ENCODE assay signal across 18 cellular contexts in the genomic region with DNA sequence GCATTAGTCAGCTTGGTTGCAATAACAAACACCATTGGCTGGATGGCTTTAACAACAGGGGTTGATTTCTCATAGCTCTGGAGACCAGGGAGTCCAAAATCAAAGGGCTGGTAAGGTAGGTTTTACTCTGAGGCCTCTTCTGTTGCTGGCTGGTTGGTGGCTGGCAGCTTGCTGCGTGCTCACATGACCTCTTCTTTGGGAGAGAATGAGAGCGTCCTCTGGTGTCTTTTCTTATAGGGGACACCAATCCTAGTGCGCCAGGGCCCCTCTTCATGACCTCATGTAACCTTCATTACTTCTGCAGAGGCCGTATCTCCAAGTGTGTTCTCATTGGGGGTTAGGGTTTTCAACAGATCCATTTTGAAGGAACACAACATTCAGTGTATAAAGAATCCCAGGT.
DNase-seq lines count a peak whose midpoint lies in the region; ATAC-seq and TF ChIP-seq lines count a peak whose summit lies in the region.
"Had no signal": no experiment of that assay in that cellular context is flagged by ENCODE, and none has a peak within 500 bp of the region (broad histone marks: within the 10 kb centered on the region; RNA-seq: fewer than 3 reads in every experiment).

No MANE protein-coding gene starts in this region.

- no TSS peak for BruUV-seq in PC-9 (replicated peaks; lab: Mats Ljungman, UMichigan)

- no peaks in the 10 kb centered on the region for H3K9me3 ChIP-seq in PC-9 (ENCODE audit: insufficient read depth, low read depth)
- H3K9me3 ChIP-seq: Caco-2, SJSA1 had no signal

- no peaks in the 10 kb centered on the region for H3K36me3 ChIP-seq in PC-9 (ENCODE audit: low read depth)
- H3K36me3 ChIP-seq: SJSA1 had no signal

- no peaks in the 10 kb centered on the region for H3K9me2 ChIP-seq in PC-9 (ENCODE audit: insufficient read depth)

- no peaks in the 10 kb centered on the region for H3K79me2 ChIP-seq in PC-9 (ENCODE audit: low read depth)

- no peak overlapping the region for H3K4me2 ChIP-seq in PC-9

- no peak overlapping the region for H3K4me3 ChIP-seq in PC-9
- H3K4me3 ChIP-seq: SJSA1 had no signal

- H2AFZ ChIP-seq in PC-9, result no peak overlapping the region

- intact Hi-C loops in PC-9 (cut with micrococcal nuclease; ENCODE audit: unreplicated experiment), result no loop called here

- POLR2A ChIA-PET in PC-9 (lab: Charles Lee; ENCODE audit: unreplicated experiment), result no interaction called here

- no peaks in the 10 kb centered on the region for H4K20me1 ChIP-seq in PC-9 (ENCODE audit: insufficient read depth)

- no peak overlapping the region for H3K27ac ChIP-seq in PC-9
- H3K27ac ChIP-seq: SJSA1 had no signal

- peaks cover 89% of the 10 kb centered on the region for H3K27me3 ChIP-seq in PC-9 (ENCODE audit: insufficient read depth, low read depth)
- H3K27me3 ChIP-seq: SJSA1 had no signal

- peak; percentile 54 for DNase-seq in ELF-1 (ENCODE audit: low read depth, low spot score)
- DNase-seq in NAMALWA (ENCODE audit: low spot score), result peak; percentile 89
- peak; percentile 2 for DNase-seq in OCI-M1 (lab: John Stamatoyannopoulos, UW)
- peak; percentile 52 for DNase-seq in iPS-NIHi7 (ENCODE audit: extremely low spot score)
- no peak for DNase-seq in PC-9
- DNase-seq in HCEC 1CT, result no peak
- DNase-seq in T-helper 1 cell, result no peak
- DNase-seq: Caco-2; CD4-positive, alpha-beta T cell; KG1; NCI-H1048; NCI-H1436; NCI-H2081; NCI-H748 treated with DMSO at 0.1 percent for 48 hours; SW 1271 had no signal

- ATAC-seq in HG03196 (IDR thresholded peaks at IDR 0.05; ENCODE audit: unreplicated experiment), result no peak
- ATAC-seq: HepG2 had no signal

- no peaks in the 10 kb centered on the region for H3F3A ChIP-seq in PC-9 (ENCODE audit: insufficient read depth, low read depth)

- no peak for TF ChIP-seq CTCF in PC-9 (conservative IDR thresholded peaks at IDR 0.05)

- no peaks in the 10 kb centered on the region for H3K4me1 ChIP-seq in PC-9 (replicated peaks; ENCODE audit: insufficient read depth)
- H3K4me1 ChIP-seq: Caco-2, SJSA1 had no signal

- CTCF ChIA-PET in PC-9 (lab: Charles Lee), result no interaction called here

Comparison
In these comparisons a context has a peak if more than half of its experiments do, and no peak if none do; other contexts are left out.
1. DNase-seq: peak in ELF-1 (single experiment), NAMALWA (single experiment), OCI-M1 (single experiment) and iPS-NIHi7 (single experiment); none in PC-9 (0 of 2), HCEC 1CT (single experiment) and T-helper 1 cell (0 of 5).